18 cellular contexts compared by ENCODE assay signal in genomic region chr1:218357211-218357892, GRCh38. TPM values are rescaled to one million over a fixed set of nuclear protein-coding genes. Genes with fewer than 3 reads are reported as not detected.
DNase-seq lines count a peak whose midpoint lies in the region; ATAC-seq, FAIRE-seq and TF ChIP-seq lines count a peak whose summit lies in the region.
"Had no signal": no experiment of that assay in that cellular context is flagged by ENCODE, and none has a peak within 500 bp of the region (broad histone marks: within the 10 kb centered on the region; RNA-seq: fewer than 3 reads in every experiment).

No MANE protein-coding gene starts in this region.

- no peaks in the 10 kb centered on the region for H3K9me3 ChIP-seq in endothelial cell of umbilical vein (replicated peaks; ENCODE audit: control insufficient read depth, insufficient read depth, low read length)
- no peaks in the 10 kb centered on the region for H3K9me3 ChIP-seq in spleen
- H3K9me3 ChIP-seq: gastroesophageal sphincter, MG63 had no signal

- no peaks in the 10 kb centered on the region for H3K4me1 ChIP-seq in endothelial cell of umbilical vein (ENCODE audit: control insufficient read depth, extremely low read depth, insufficient read depth, low read length)
- peaks cover 0 to 10% (median 0%) of the 10 kb centered on the region in 6 donors for H3K4me1 ChIP-seq in spleen

- H3K4me2 ChIP-seq in endothelial cell of umbilical vein (ENCODE audit: insufficient read depth, low read length), result no peak overlapping the region

- 81 to 88% (median 87%) methylated on average over 10 of the region's 10 CpGs for WGBS in spleen, 5 donors

- peaks cover 75% of the 10 kb centered on the region for H3K4me1 Mint-ChIP-seq in nephron
- H3K4me1 Mint-ChIP-seq in activated CD4-positive, alpha-beta T cell treated with anti-CD3 and anti-CD28 coated beads, Interleukin-2, amount 10 ng/mL, durations not matched to agents 7 days and 5 days, result no peaks in the 10 kb centered on the region
- H3K4me1 Mint-ChIP-seq in natural killer cell treated with Interleukin-12 subunit alpha and Interleukin-12 subunit beta and Interleukin-15 and Interleukin-18, amount 100 ng/mL, for 72 hours (ENCODE audit: low read depth in 2 of 2), result no peaks in the 10 kb centered on the region
- H3K4me1 Mint-ChIP-seq: stimulated activated memory B cell treated with anti-CD40 and anti-IgM and Interleukin-4, amounts not matched to agents 10 μg/mL and 1 μg/mL and 100 μg/mL, for 72 hours had no signal

- ATAC-seq in Right ventricle myocardium inferior, result peak; percentile 28
- ATAC-seq in natural killer cell treated with Interleukin-12 subunit alpha and Interleukin-12 subunit beta and Interleukin-15 and Interleukin-18, amount 100 ng/mL, for 72 hours, result no peak
- ATAC-seq in SK-N-SH treated with all-trans-retinoic acid at 6 μM for 48 hours, result no peak
- ATAC-seq: CD8-positive, alpha-beta T cell; gastroesophageal sphincter; stimulated activated memory B cell treated with anti-CD40 and anti-IgM and Interleukin-4, amounts not matched to agents 10 μg/mL and 1 μg/mL and 100 μg/mL, for 72 hours; T-helper 17 cell had no signal

- no peaks in the 10 kb centered on the region for H3K9me3 Mint-ChIP-seq in nephron
- H3K9me3 Mint-ChIP-seq in activated CD4-positive, alpha-beta T cell treated with anti-CD3 and anti-CD28 coated beads, Interleukin-2, amount 10 ng/mL, durations not matched to agents 7 days and 5 days, result no peaks in the 10 kb centered on the region
- no peaks in the 10 kb centered on the region for H3K9me3 Mint-ChIP-seq in natural killer cell treated with Interleukin-12 subunit alpha and Interleukin-12 subunit beta and Interleukin-15 and Interleukin-18, amount 100 ng/mL, for 72 hours
- H3K9me3 Mint-ChIP-seq: CD8-positive, alpha-beta T cell; stimulated activated memory B cell treated with anti-CD40 and anti-IgM and Interleukin-4, amounts not matched to agents 10 μg/mL and 1 μg/mL and 100 μg/mL, for 72 hours had no signal

- no TSS peak for BruUV-seq in endothelial cell of umbilical vein (replicated peaks; lab: Mats Ljungman, UMichigan)

- no peaks in the 10 kb centered on the region for H3K9me1 ChIP-seq in endothelial cell of umbilical vein (replicated peaks; ENCODE audit: control insufficient read depth, extremely low read depth, insufficient read depth, low read length)

- TF ChIP-seq CTCF in endothelial cell of umbilical vein (IDR thresholded peaks at IDR 0.05; ENCODE audit: extremely low read depth in 1 of 2, insufficient read depth in 1 of 2, low read depth in 1 of 2, low read length in 2 of 2), result no peak
- TF ChIP-seq CTCF in nephron (IDR thresholded peaks at IDR 0.05; ENCODE audit: unreplicated experiment in 3 of 3), result no peak
- TF ChIP-seq CTCF in spleen (IDR thresholded peaks at IDR 0.05 in 8 of 11, conservative IDR thresholded peaks at IDR 0.05 in 3 of 11), result no peak

- dilution Hi-C loops in endothelial cell of umbilical vein (cut with MboI; ENCODE audit: extremely low pct_ligation_motif_present, low sequenced_read_pairs), result no loop called here

- POLR2A ChIA-PET in endothelial cell of umbilical vein (lab: Charles Lee), result interaction anchor here (1.1 kb wide), 1 partner anchor 8 kb away, joined by 3 read pairs; no protein-coding TSS in a partner anchor
- POLR2A ChIA-PET in activated CD4-positive, alpha-beta T cell treated with anti-CD3 and anti-CD28 coated beads, Interleukin-2, amount 10 ng/mL, durations not matched to agents 7 days and 5 days (lab: Charles Lee), result no interaction called here

- H3K4me3 ChIP-seq in endothelial cell of umbilical vein (replicated peaks in 1 of 3; ENCODE audit: insufficient read depth in 1 of 3, low read depth in 1 of 3, low read length in 3 of 3) (no peak overlapping the region), spleen (no peak overlapping the region)
- H3K4me3 ChIP-seq: gastroesophageal sphincter, MG63 had no signal

- H3K9ac ChIP-seq in endothelial cell of umbilical vein (replicated peaks; ENCODE audit: extremely low read depth, insufficient read depth, low read length), result no peak overlapping the region

- DNase-seq in Right ventricle myocardium inferior (ENCODE audit: missing footprints), result no peak
- no peak for DNase-seq in cardiac septum (ENCODE audit: low spot score)
- DNase-seq in endothelial cell of umbilical vein (ENCODE audit: low read depth, low spot score), result no peak
- DNase-seq in spleen, result no peak
- no peak for DNase-seq in activated CD4-positive, alpha-beta T cell treated with anti-CD3 and anti-CD28 coated beads, Interleukin-2, amount 10 ng/mL, durations not matched to agents 7 days and 5 days
- DNase-seq in natural killer cell treated with Interleukin-12 subunit alpha and Interleukin-12 subunit beta and Interleukin-15 and Interleukin-18, amount 100 ng/mL, for 72 hours (ENCODE audit: low spot score), result no peak
- DNase-seq: activated CD4-positive, alpha-beta T cell treated with anti-CD3 and anti-CD28 coated beads for 48 hours; CD8-positive, alpha-beta T cell; effector CD4-positive, alpha-beta T cell; MG63; NCI-H2171; T-helper 17 cell had no signal

- H2AFZ ChIP-seq in endothelial cell of umbilical vein (ENCODE audit: low read depth, low read length), result peak overlapping the region; percentile 28

- peak overlapping the region in 1 of 3 experiments; percentile 25 for H3K4me3 Mint-ChIP-seq in nephron
- H3K4me3 Mint-ChIP-seq in activated CD4-positive, alpha-beta T cell treated with anti-CD3 and anti-CD28 coated beads, Interleukin-2, amount 10 ng/mL, durations not matched to agents 7 days and 5 days, result no peak overlapping the region
- H3K4me3 Mint-ChIP-seq in natural killer cell treated with Interleukin-12 subunit alpha and Interleukin-12 subunit beta and Interleukin-15 and Interleukin-18, amount 100 ng/mL, for 72 hours, result no peak overlapping the region
- H3K4me3 Mint-ChIP-seq: CD8-positive, alpha-beta T cell; stimulated activated memory B cell treated with anti-CD40 and anti-IgM and Interleukin-4, amounts not matched to agents 10 μg/mL and 1 μg/mL and 100 μg/mL, for 72 hours; T-helper 17 cell had no signal

- H3K27ac ChIP-seq in endothelial cell of umbilical vein (ENCODE audit: insufficient read depth, low read depth, low read length), result no peak overlapping the region
- no peak overlapping the region for H3K27ac ChIP-seq in spleen

- H3K27me3 Mint-ChIP-seq in nephron (ENCODE audit: low read depth), result no peaks in the 10 kb centered on the region
- peaks cover 8% of the 10 kb centered on the region for H3K27me3 Mint-ChIP-seq in activated CD4-positive, alpha-beta T cell treated with anti-CD3 and anti-CD28 coated beads, Interleukin-2, amount 10 ng/mL, durations not matched to agents 7 days and 5 days
- peaks cover 0 to 3% of the 10 kb centered on the region in 2 donors for H3K27me3 Mint-ChIP-seq in natural killer cell treated with Interleukin-12 subunit alpha and Interleukin-12 subunit beta and Interleukin-15 and Interleukin-18, amount 100 ng/mL, for 72 hours
- H3K27me3 Mint-ChIP-seq: stimulated activated memory B cell treated with anti-CD40 and anti-IgM and Interleukin-4, amounts not matched to agents 10 μg/mL and 1 μg/mL and 100 μg/mL, for 72 hours; T-helper 17 cell had no signal

- H3K36me3 Mint-ChIP-seq in nephron (ENCODE audit: low read depth), result peaks cover 35% of the 10 kb centered on the region
- no peaks in the 10 kb centered on the region for H3K36me3 Mint-ChIP-seq in activated CD4-positive, alpha-beta T cell treated with anti-CD3 and anti-CD28 coated beads, Interleukin-2, amount 10 ng/mL, durations not matched to agents 7 days and 5 days (ENCODE audit: low read depth)
- no peaks in the 10 kb centered on the region for H3K36me3 Mint-ChIP-seq in natural killer cell treated with Interleukin-12 subunit alpha and Interleukin-12 subunit beta and Interleukin-15 and Interleukin-18, amount 100 ng/mL, for 72 hours
- H3K36me3 Mint-ChIP-seq: CD8-positive, alpha-beta T cell; stimulated activated memory B cell treated with anti-CD40 and anti-IgM and Interleukin-4, amounts not matched to agents 10 μg/mL and 1 μg/mL and 100 μg/mL, for 72 hours had no signal

- H3K36me3 ChIP-seq in endothelial cell of umbilical vein (ENCODE audit: control insufficient read depth in 2 of 2, extremely low read depth in 1 of 2, insufficient read depth in 2 of 2, low read length in 2 of 2), result no peaks in the 10 kb centered on the region
- no peaks in the 10 kb centered on the region for H3K36me3 ChIP-seq in spleen
- H3K36me3 ChIP-seq: gastroesophageal sphincter, MG63 had no signal

- no peaks in the 10 kb centered on the region for H3K27me3 ChIP-seq in endothelial cell of umbilical vein (ENCODE audit: control insufficient read depth in 2 of 2, insufficient read depth in 2 of 2, low read length in 2 of 2)
- no peaks in the 10 kb centered on the region for H3K27me3 ChIP-seq in spleen (replicated peaks in 1 of 7)
- H3K27me3 ChIP-seq: gastroesophageal sphincter, MG63 had no signal

- no peak for FAIRE-seq in endothelial cell of umbilical vein (lab: Jason Lieb, UNC)
- FAIRE-seq: A204.1, G401.6 had no signal

- intact Hi-C loops in Right ventricle myocardium inferior (cut with DNase I), result no loop called here
- intact Hi-C loops in cardiac septum (cut with DNase I), result no loop called here
- intact Hi-C loops in endothelial cell of umbilical vein (cut with micrococcal nuclease), result no loop called here
- intact Hi-C loops in spleen (cut with DNase I; ENCODE audit: low total_unique reads), result no loop called here

- peak overlapping the region in 2 of 3 experiments; percentile 51 to 71 for H3K27ac Mint-ChIP-seq in nephron
- H3K27ac Mint-ChIP-seq in activated CD4-positive, alpha-beta T cell treated with anti-CD3 and anti-CD28 coated beads, Interleukin-2, amount 10 ng/mL, durations not matched to agents 7 days and 5 days, result no peak overlapping the region
- H3K27ac Mint-ChIP-seq in natural killer cell treated with Interleukin-12 subunit alpha and Interleukin-12 subunit beta and Interleukin-15 and Interleukin-18, amount 100 ng/mL, for 72 hours, result no peak overlapping the region
- H3K27ac Mint-ChIP-seq: CD8-positive, alpha-beta T cell; stimulated activated memory B cell treated with anti-CD40 and anti-IgM and Interleukin-4, amounts not matched to agents 10 μg/mL and 1 μg/mL and 100 μg/mL, for 72 hours; T-helper 17 cell had no signal

- no peaks in the 10 kb centered on the region for H4K20me1 ChIP-seq in endothelial cell of umbilical vein (replicated peaks; ENCODE audit: control insufficient read depth, extremely low read depth, insufficient read depth, low read length)

- CTCF ChIA-PET in endothelial cell of umbilical vein (lab: Charles Lee), result interaction anchor here (0.9 to 1.9 kb wide), 5 partner anchors 8 to 710 kb away, joined by 3 to 13 read pairs (median 4); no protein-coding TSS in a partner anchor
- CTCF ChIA-PET in activated CD4-positive, alpha-beta T cell treated with anti-CD3 and anti-CD28 coated beads, Interleukin-2, amount 10 ng/mL, durations not matched to agents 7 days and 5 days (lab: Charles Lee), result no interaction called here

- H3K79me2 ChIP-seq in endothelial cell of umbilical vein (ENCODE audit: control insufficient read depth, insufficient read depth, low read length), result no peaks in the 10 kb centered on the region

- TF ChIP-seq POLR2A in endothelial cell of umbilical vein (IDR thresholded peaks at IDR 0.05; ENCODE audit: low read depth, low read length), result peak; percentile 20
- TF ChIP-seq POLR2A in spleen (IDR thresholded peaks at IDR 0.05), result no peak

RNA-seq across cellular contexts. Expression of gene TGFB2, which starts 12.2 kb away (rescaled TPM):
- total RNA-seq in Right ventricle myocardium inferior, result 1.6 TPM
- 40.5 TPM for total RNA-seq in cardiac septum
- total RNA-seq in endothelial cell of umbilical vein, result 31.5 and 43.5 TPM in 2 replicates
- 21.2 TPM in 2 replicates for polyA plus RNA-seq in endothelial cell of umbilical vein
- polyA plus RNA-seq in endothelial cell of umbilical vein (2011; cell fraction: cytosol; rRNA removed), result 19.7 and 27.7 TPM in 2 replicates
- 30.8 and 39.2 TPM in 2 replicates for polyA plus RNA-seq in endothelial cell of umbilical vein (2011; cell fraction: nucleus; rRNA removed)
- 56.7 and 63.7 TPM in 2 replicates for polyA plus RNA-seq in endothelial cell of umbilical vein (2012)
- 62.2 and 63.2 TPM in 2 replicates for polyA minus RNA-seq in endothelial cell of umbilical vein
- polyA minus RNA-seq in endothelial cell of umbilical vein (2011; cell fraction: cytosol; rRNA and poly(A)+ RNA removed), result not detected
- 60.3 and 100 TPM in 2 replicates for polyA minus RNA-seq in endothelial cell of umbilical vein (2011; cell fraction: nucleus; rRNA and poly(A)+ RNA removed)
- 1 to 10 TPM; 1.2 to 5.5 (median 3.7) TPM for total RNA-seq in spleen
- under 1 TPM; 0.24 to 0.65 (median 0.61) TPM for polyA plus RNA-seq in spleen
- not detected for total RNA-seq in activated CD4-positive, alpha-beta T cell treated with anti-CD3 and anti-CD28 coated beads, Interleukin-2, amount 10 ng/mL, durations not matched to agents 7 days and 5 days
- total RNA-seq in natural killer cell treated with Interleukin-12 subunit alpha and Interleukin-12 subunit beta and Interleukin-15 and Interleukin-18, amount 100 ng/mL, for 72 hours, result under 1 TPM in 1 of 2 donors, not detected in 1; 0.11 TPM
- total RNA-seq: CD8-positive, alpha-beta T cell had no signal

Comparison
In these comparisons a context has a peak if more than half of its experiments do, and no peak if none do; other contexts are left out.
1. H3K27ac Mint-ChIP-seq: peak in nephron (2 of 3); none in activated CD4-positive, alpha-beta T cell treated with anti-CD3 and anti-CD28 coated beads, Interleukin-2, amount 10 ng/mL, durations not matched to agents 7 days and 5 days (single experiment) and natural killer cell treated with Interleukin-12 subunit alpha and Interleukin-12 subunit beta and Interleukin-15 and Interleukin-18, amount 100 ng/mL, for 72 hours (0 of 2).